In the genomic region with DNA sequence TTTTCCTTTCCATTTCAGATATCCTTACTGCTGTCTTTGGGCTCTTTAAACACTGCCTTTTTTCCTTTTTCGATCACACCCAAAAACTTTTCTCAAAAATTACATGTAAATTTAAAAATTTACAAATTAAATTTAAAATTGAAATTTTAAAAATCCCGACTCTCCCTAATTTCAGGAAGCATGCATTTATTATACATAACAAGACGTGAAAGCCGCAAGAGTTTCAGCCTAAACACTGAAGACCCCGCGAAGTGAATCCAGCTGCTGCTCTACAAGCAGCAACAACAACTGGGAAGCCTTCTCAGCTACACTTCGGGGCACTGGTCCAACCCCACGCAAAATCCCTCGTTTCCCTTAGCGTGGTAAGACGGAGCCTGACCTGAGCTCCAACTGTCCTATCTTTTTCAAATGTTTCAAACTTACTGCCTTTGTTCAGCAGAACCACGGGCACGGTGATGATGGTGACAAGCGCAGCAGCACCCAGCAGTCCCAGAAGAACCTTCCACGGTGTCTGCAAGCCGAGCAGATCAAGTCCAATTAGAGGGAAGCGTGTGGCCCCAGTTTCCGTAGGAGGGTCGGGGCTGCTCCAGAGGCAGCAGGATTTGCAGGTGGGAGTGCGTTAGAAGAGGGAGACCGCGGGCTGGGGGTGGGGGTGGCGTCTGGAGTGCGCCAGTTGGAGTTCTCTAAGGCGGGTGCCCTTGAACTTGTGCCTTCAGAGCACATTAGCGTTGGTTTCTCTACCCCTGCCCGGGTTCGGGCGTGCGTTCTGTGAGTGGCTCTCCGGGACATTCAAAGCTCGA, we compare ENCODE assay signal across 8 cellular contexts. TPM values are rescaled to one million over a fixed set of nuclear protein-coding genes. Genes with fewer than 3 reads are reported as not detected.
DNase-seq lines count a peak whose midpoint lies in the region; ATAC-seq and TF ChIP-seq lines count a peak whose summit lies in the region.

No MANE protein-coding gene starts in this region.

- H3K9me2 ChIP-seq in PC-9 (ENCODE audit: insufficient read depth): no peaks in the 10 kb centered on the region

- H3K36me3 ChIP-seq in PC-9 (ENCODE audit: low read depth) (no peaks in the 10 kb centered on the region), lung (ENCODE audit: control insufficient read depth in 2 of 2, insufficient read depth in 2 of 2, low read length in 2 of 2) (no peaks in the 10 kb centered on the region), thymus (ENCODE audit: control insufficient read depth, insufficient read depth) (no peaks in the 10 kb centered on the region)

- H3F3A ChIP-seq in PC-9 (ENCODE audit: insufficient read depth, low read depth): no peaks in the 10 kb centered on the region

- H3K4me3 ChIP-seq in PC-9 (no peak overlapping the region), choroid plexus epithelial cell (ENCODE audit: low read depth, low read length) (peak overlapping the region; percentile 63), lung (peak overlapping the region; percentile 43), thymus (ENCODE audit: low read length) (peak overlapping the region; percentile 87)

- H2AFZ ChIP-seq in PC-9: no peak overlapping the region

- 24 to 27% methylated on average over 30 to 32 of the region's 32 CpGs for WGBS in lung, 2 donors
- WGBS in thymus: 26% methylated on average over 32 of the region's 32 CpGs

- H4K20me1 ChIP-seq in PC-9 (ENCODE audit: insufficient read depth): no peaks in the 10 kb centered on the region

- H3K9me3 ChIP-seq in PC-9 (ENCODE audit: insufficient read depth, low read depth) (no peaks in the 10 kb centered on the region), lung (ENCODE audit: control insufficient read depth in 2 of 2, insufficient read depth in 1 of 2, low read length in 1 of 2) (peaks cover 0 to 2% of the 10 kb centered on the region in 2 donors), thymus (ENCODE audit: control insufficient read depth) (no peaks in the 10 kb centered on the region)

- peak overlapping the region; percentile 58; the same call in 1 of the 2 replicates for H3K4me2 ChIP-seq in PC-9

- H3K4me1 ChIP-seq in PC-9 (replicated peaks; ENCODE audit: insufficient read depth) (no peaks in the 10 kb centered on the region), lung (ENCODE audit: control insufficient read depth in 2 of 2, insufficient read depth in 2 of 2, low read length in 2 of 2) (peaks cover 4 to 7% of the 10 kb centered on the region in 2 donors), thymus (ENCODE audit: control insufficient read depth, insufficient read depth, low read length) (peaks cover 4% of the 10 kb centered on the region)

- TF ChIP-seq CTCF in PC-9 (conservative IDR thresholded peaks at IDR 0.05) (no peak), choroid plexus epithelial cell (conservative IDR thresholded peaks at IDR 0.05; ENCODE audit: low read depth, low read length) (no peak), lung (IDR thresholded peaks at IDR 0.05; ENCODE audit: control extremely low read depth, extremely low read depth) (no peak)

- BruUV-seq in PC-9 (replicated peaks; lab: Mats Ljungman, UMichigan): no TSS peak

- POLR2A ChIA-PET in PC-9 (lab: Charles Lee; ENCODE audit: unreplicated experiment): interaction anchor here (0.7 kb wide), 1 partner anchor 19 kb away, joined by 3 read pairs; no protein-coding TSS in a partner anchor

- CTCF ChIA-PET in PC-9 (lab: Charles Lee): no interaction called here

- H3K27me3 ChIP-seq in PC-9 (ENCODE audit: insufficient read depth, low read depth): no peaks in the 10 kb centered on the region
- no peaks in the 10 kb centered on the region for H3K27me3 ChIP-seq in lung (ENCODE audit: control insufficient read depth, insufficient read depth)
- no peaks in the 10 kb centered on the region for H3K27me3 ChIP-seq in thymus (ENCODE audit: control insufficient read depth, insufficient read depth)

- peak; percentile 28 for DNase-seq in EL
- no peak for DNase-seq in PC-9
- DNase-seq in choroid plexus epithelial cell (ENCODE audit: low read depth): no peak
- peak; percentile 29 for DNase-seq in lung (ENCODE audit: low spot score)
- DNase-seq in KG1 (lab: John Stamatoyannopoulos, UW): no peak
- DNase-seq in NCI-H345 treated with DMSO at 0.1 percent for 48 hours (lab: John Stamatoyannopoulos, UW; ENCODE audit: unreplicated experiment): no peak
- DNase-seq in anterior cingulate cortex (lab: John Stamatoyannopoulos, UW): no peak

- ATAC-seq in lung (ENCODE audit: insufficient read depth, low FRiP score): no peak

- no peaks in the 10 kb centered on the region for H3K79me2 ChIP-seq in PC-9 (ENCODE audit: low read depth)

- H3K27ac ChIP-seq in PC-9 (no peak overlapping the region), lung (ENCODE audit: low read depth in 1 of 2, low read length in 1 of 2) (peak overlapping the region in 1 of 2 donors; percentile 55), thymus (ENCODE audit: low read depth) (peak overlapping the region; percentile 2)

- intact Hi-C loops in PC-9 (cut with micrococcal nuclease; ENCODE audit: unreplicated experiment): loop anchor here (1.0 kb wide), 1 partner anchor 45 kb away; no protein-coding TSS in a partner anchor

RNA-seq across cellular contexts. Expression of gene DPP4, which starts 0.8 kb away (rescaled TPM):
- total RNA-seq in PC-9 (2021): 0.35 and 0.48 TPM in 2 replicates
- total RNA-seq in lung: 10 to 100 TPM; 27.7 to 51.6 TPM
- 10 to 100 TPM in 1 of 2 donors, 1 to 10 TPM in 1; 7.2 to 14.9 TPM for polyA plus RNA-seq in lung
- 4.2 TPM for polyA plus RNA-seq in thymus

Comparison
In these comparisons a context has a peak if more than half of its experiments do, and no peak if none do; other contexts are left out.
1. DNase-seq: peak in EL (single experiment) and lung (single experiment); none in PC-9 (0 of 2), choroid plexus epithelial cell (single experiment), KG1 (single experiment), NCI-H345 treated with DMSO at 0.1 percent for 48 hours (single experiment) and anterior cingulate cortex (0 of 58).
2. RNA of gene DPP4, which starts 0.8 kb away (total RNA-seq): 27.7 to 51.6 TPM in lung; 0.35 to 0.48 TPM in PC-9; every median in the first group is over 10 times any median in the second.